ENCODE assay signal across 1 cellular context in genomic region chr9:124242331-124243194, GRCh38.
TF ChIP-seq lines count a peak whose summit lies in the region.

No MANE protein-coding gene starts in this region.

TF ChIP-seq in HEK293, 187 proteins besides CTCF, POLR2A, EP300 and RAD21 (continued from another document):
- TF ChIP-seq PATZ1 (tag by site-specific recombination; IDR thresholded peaks at IDR 0.05) = peak; percentile 50; the same call in 1 of the 2 replicates
- no peak for TF ChIP-seq ZNF362 (tag by site-specific recombination; IDR thresholded peaks at IDR 0.05)
- TF ChIP-seq ZNF398 (tag by site-specific recombination; IDR thresholded peaks at IDR 0.05) = peak; percentile 30; the same call in 1 of the 2 replicates
- no peak for TF ChIP-seq ZNF16 (tag by site-specific recombination; IDR thresholded peaks at IDR 0.05; ENCODE audit: low read depth)
- TF ChIP-seq ZNF626 (tag by site-specific recombination; IDR thresholded peaks at IDR 0.05) = no peak
- 0 out of 2 replicates have a peak, but pooled peaks have one; percentile 24 for TF ChIP-seq ZNF341 (tag by site-specific recombination; IDR thresholded peaks at IDR 0.05; ENCODE audit: low read depth)
- no peak for TF ChIP-seq ZFP69B (tag by site-specific recombination; IDR thresholded peaks at IDR 0.05)
- no peak for TF ChIP-seq ZNF311 (tag by site-specific recombination; IDR thresholded peaks at IDR 0.05; ENCODE audit: borderline replicate concordance)
- TF ChIP-seq OVOL3 (tag by site-specific recombination; IDR thresholded peaks at IDR 0.05) = no peak
TF ChIP-seq in HEK293: peak in this region for 5.
